8 cellular contexts compared by ENCODE assay signal in the genomic region with DNA sequence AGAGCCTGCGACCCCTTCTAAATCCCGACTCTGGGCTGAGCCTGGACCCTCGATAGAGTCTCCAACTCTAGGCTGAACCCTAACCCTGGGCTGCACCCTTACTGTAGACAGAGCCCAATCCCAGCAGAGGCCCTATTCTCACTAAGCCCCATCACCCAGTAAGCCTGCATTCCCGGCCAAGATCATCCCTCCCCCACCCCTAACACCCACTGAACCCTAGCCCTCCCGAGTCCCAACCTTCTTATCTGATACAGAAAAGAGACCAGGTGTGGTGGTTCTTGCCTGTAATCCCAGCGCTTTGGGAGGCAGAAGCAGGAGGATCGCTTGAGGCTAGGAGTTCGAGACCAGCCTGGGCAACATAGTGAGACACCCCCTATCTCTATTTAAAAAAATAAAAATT. TPM values are rescaled to one million over a fixed set of nuclear protein-coding genes. Genes with fewer than 3 reads are reported as not detected.
DNase-seq lines count a peak whose midpoint lies in the region; ATAC-seq and TF ChIP-seq lines count a peak whose summit lies in the region.

No MANE protein-coding gene starts in this region.

- H3K27ac ChIP-seq in left ventricle myocardium inferior (replicated peaks) (peak overlapping the region; percentile 56), mesenchymal stem cell (ENCODE audit: low read length, poor library complexity, severe bottlenecking) (no peak overlapping the region), thoracic aorta (no peak overlapping the region)

- H2BK120ac ChIP-seq in mesenchymal stem cell (ENCODE audit: low read depth, low read length) = no peak overlapping the region

- H3K27ac Mint-ChIP-seq in activated naive CD8-positive, alpha-beta T cell treated with anti-CD3 and anti-CD28 coated beads for 36 hours = no peak overlapping the region

- H3K4ac ChIP-seq in mesenchymal stem cell (ENCODE audit: low read depth in 1 of 2, low read length in 2 of 2) = peak overlapping the region in 1 of 2 experiments; percentile 81

- peak overlapping the region; percentile 63 to 90 for H2BK12ac ChIP-seq in mesenchymal stem cell (ENCODE audit: low read length in 2 of 2)

- peak overlapping the region; percentile 53 for H2AK5ac ChIP-seq in mesenchymal stem cell (ENCODE audit: low read length, severe bottlenecking)

- no peaks in the 10 kb centered on the region for H3K9me3 ChIP-seq in left ventricle myocardium inferior (replicated peaks)
- H3K9me3 ChIP-seq in mesenchymal stem cell (ENCODE audit: control insufficient read depth, low read length) = no peaks in the 10 kb centered on the region
- no peaks in the 10 kb centered on the region for H3K9me3 ChIP-seq in thoracic aorta

- ATAC-seq in Right ventricle myocardium superior (ENCODE audit: poor library complexity) (no peak), thoracic aorta (ENCODE audit: insufficient number of reproducible peaks, low FRiP score, low read depth) (no peak), GM21717 (IDR thresholded peaks at IDR 0.05; ENCODE audit: unreplicated experiment) (no peak), GM18909 (IDR thresholded peaks at IDR 0.05; ENCODE audit: poor library complexity, unreplicated experiment) (no peak)

- H3K4me2 ChIP-seq in mesenchymal stem cell (ENCODE audit: low read length, poor library complexity, severe bottlenecking) = no peak overlapping the region

- DNase-seq in left ventricle myocardium inferior (no peak), Right ventricle myocardium superior (no peak), mesenchymal stem cell (no peak), thoracic aorta (ENCODE audit: low spot score) (no peak), SIG-M5 treated with dmso at 0.1 percent for 504 hours (lab: John Stamatoyannopoulos, UW; ENCODE audit: unreplicated experiment) (no peak)
- DNase-seq in activated naive CD8-positive, alpha-beta T cell treated with anti-CD3 and anti-CD28 coated beads for 36 hours = no peak

- peak overlapping the region; percentile 82 for H3K9ac ChIP-seq in mesenchymal stem cell (ENCODE audit: low read length)

- peak overlapping the region; percentile 85 for H4K8ac ChIP-seq in mesenchymal stem cell (ENCODE audit: low read length)

- H3K4me1 ChIP-seq in left ventricle myocardium inferior (peaks cover 60% of the 10 kb centered on the region), mesenchymal stem cell (ENCODE audit: control insufficient read depth, insufficient read depth, low read depth, low read length) (peaks cover 39% of the 10 kb centered on the region), thoracic aorta (ENCODE audit: control insufficient read depth in 1 of 2, low read depth in 2 of 2) (peaks cover 18 to 24% of the 10 kb centered on the region in 2 donors)

- TF ChIP-seq CTCF in left ventricle myocardium inferior (IDR thresholded peaks at IDR 0.05; ENCODE audit: borderline replicate concordance) (no peak), thoracic aorta (IDR thresholded peaks at IDR 0.05) (no peak)

- H3K27me3 Mint-ChIP-seq in activated naive CD8-positive, alpha-beta T cell treated with anti-CD3 and anti-CD28 coated beads for 36 hours = no peaks in the 10 kb centered on the region

- no peak overlapping the region for H2BK5ac ChIP-seq in mesenchymal stem cell (ENCODE audit: low read depth, low read length, poor library complexity, severe bottlenecking)

- WGBS in mesenchymal stem cell = 64% methylated on average over 8 of the region's 8 CpGs

- no peaks in the 10 kb centered on the region for H3K36me3 Mint-ChIP-seq in activated naive CD8-positive, alpha-beta T cell treated with anti-CD3 and anti-CD28 coated beads for 36 hours

- H2BK15ac ChIP-seq in mesenchymal stem cell (ENCODE audit: low read depth, poor library complexity, severe bottlenecking) = peak overlapping the region; percentile 66

- peak overlapping the region; percentile 47 for H3K4me3 Mint-ChIP-seq in activated naive CD8-positive, alpha-beta T cell treated with anti-CD3 and anti-CD28 coated beads for 36 hours

- intact Hi-C loops in left ventricle myocardium inferior (cut with micrococcal nuclease) (loop anchor here (5.0 kb wide), 1 partner anchor 59 kb away; no protein-coding TSS in a partner anchor), Right ventricle myocardium superior (cut with DNase I) (no loop called here)

- no peaks in the 10 kb centered on the region for H3K27me3 ChIP-seq in left ventricle myocardium inferior (ENCODE audit: low read depth)
- H3K27me3 ChIP-seq in mesenchymal stem cell (ENCODE audit: control insufficient read depth in 1 of 2, insufficient read depth in 1 of 2, low read length in 2 of 2) = peaks cover 0 to 4% of the 10 kb centered on the region in 2 experiments
- H3K27me3 ChIP-seq in thoracic aorta (replicated peaks; ENCODE audit: insufficient read depth) = no peaks in the 10 kb centered on the region

- peaks cover 25% of the 10 kb centered on the region for H3K79me1 ChIP-seq in mesenchymal stem cell (replicated peaks; ENCODE audit: low read length, poor library complexity, severe bottlenecking)

- H3K9me3 Mint-ChIP-seq in activated naive CD8-positive, alpha-beta T cell treated with anti-CD3 and anti-CD28 coated beads for 36 hours = no peaks in the 10 kb centered on the region

- no peak overlapping the region for H2AFZ ChIP-seq in mesenchymal stem cell (ENCODE audit: low read depth, low read length)

- H3K14ac ChIP-seq in mesenchymal stem cell (ENCODE audit: low read length in 2 of 2) = no peak overlapping the region

- peak overlapping the region; percentile 82 for H4K91ac ChIP-seq in mesenchymal stem cell (ENCODE audit: low read length)

- H3K36me3 ChIP-seq in left ventricle myocardium inferior (no peaks in the 10 kb centered on the region), mesenchymal stem cell (ENCODE audit: control insufficient read depth in 1 of 2, insufficient read depth in 2 of 2, low read depth in 1 of 2, low read length in 2 of 2) (peaks cover 0 to 10% of the 10 kb centered on the region in 2 experiments), thoracic aorta (no peaks in the 10 kb centered on the region)

- peak overlapping the region; percentile 66 for H3K4me3 ChIP-seq in left ventricle myocardium inferior
- peak overlapping the region in 1 of 2 experiments; percentile 76 for H3K4me3 ChIP-seq in mesenchymal stem cell (ENCODE audit: insufficient read depth in 1 of 2, low read depth in 1 of 2, low read length in 2 of 2)
- peak overlapping the region; percentile 82 for H3K4me3 ChIP-seq in thoracic aorta

- H3K23ac ChIP-seq in mesenchymal stem cell (ENCODE audit: low read length in 2 of 2) = no peak overlapping the region

- peak overlapping the region; percentile 7 to 79 for H3K18ac ChIP-seq in mesenchymal stem cell (ENCODE audit: low read depth in 1 of 2, low read length in 2 of 2)

- peaks cover 25% of the 10 kb centered on the region for H3K4me1 Mint-ChIP-seq in activated naive CD8-positive, alpha-beta T cell treated with anti-CD3 and anti-CD28 coated beads for 36 hours

RNA-seq across cellular contexts. Expression of gene TNFAIP8L1, which starts 2.6 kb away (rescaled TPM):
- total RNA-seq in left ventricle myocardium inferior (4.2 TPM), Right ventricle myocardium superior (4.6 TPM), thoracic aorta (1 to 10 TPM; 4.2 to 4.3 TPM)
- total RNA-seq in activated naive CD8-positive, alpha-beta T cell treated with anti-CD3 and anti-CD28 coated beads for 36 hours = 10 to 100 TPM; 10.7 to 11.3 TPM
- 6.1 TPM for polyA plus RNA-seq in mesenchymal stem cell (2013, experiment 1 of 2)
- 6.6 TPM for polyA plus RNA-seq in mesenchymal stem cell (2013, experiment 2 of 2)

RNA-seq across cellular contexts. Expression of gene MYDGF, which starts 33.4 kb away (rescaled TPM):
- total RNA-seq in left ventricle myocardium inferior (26.3 TPM), Right ventricle myocardium superior (23.2 TPM), thoracic aorta (10 to 100 TPM; 59.3 to 72.9 TPM)
- 10 to 100 TPM; 59.2 to 65.8 TPM for total RNA-seq in activated naive CD8-positive, alpha-beta T cell treated with anti-CD3 and anti-CD28 coated beads for 36 hours
- polyA plus RNA-seq in mesenchymal stem cell (2013, experiment 1 of 2) = 184 TPM
- polyA plus RNA-seq in mesenchymal stem cell (2013, experiment 2 of 2) = 188 TPM
